Comparison of ENCODE assay signal across 25 cellular contexts in the genomic region with DNA sequence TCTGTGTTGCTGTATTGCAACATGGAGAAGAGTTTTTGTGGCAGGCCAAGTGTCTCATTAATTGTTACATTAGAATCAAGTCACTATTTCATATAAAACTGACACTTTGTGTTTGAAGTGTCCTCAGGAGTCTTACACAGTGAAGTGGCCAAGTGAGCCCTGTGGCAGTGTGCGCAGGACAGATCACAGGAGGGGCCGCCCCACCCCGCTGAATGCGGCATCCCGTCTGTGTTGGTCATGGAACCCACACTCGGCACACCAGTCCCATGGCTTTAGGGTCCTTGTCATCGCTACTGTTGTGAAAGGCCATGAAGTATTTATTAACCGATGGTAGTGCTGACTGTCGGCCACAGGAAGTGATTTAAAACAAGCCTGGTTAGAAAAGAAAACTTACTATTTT.
"Had no signal": no experiment of that assay in that cellular context is flagged by ENCODE, and none has a peak within 500 bp of the region (broad histone marks: within the 10 kb centered on the region; RNA-seq: fewer than 3 reads in every experiment).

No MANE protein-coding gene starts in this region.

- DNase-seq: activated B cell treated with CpG ODN at 0.5 μM for 24 hours; activated CD4-positive, alpha-beta memory T cell treated with anti-CD3 and anti-CD28 coated beads for 36 hours; activated CD4-positive, alpha-beta T cell treated with anti-CD3 and anti-CD28 coated beads for 36 hours; activated naive CD4-positive, alpha-beta T cell treated with Interleukin-2 at 50 U/mL for 16 hours; activated naive CD8-positive, alpha-beta T cell treated with anti-CD3 and anti-CD28 coated beads for 36 hours; activated T-cell treated with anti-CD3 and anti-CD28 coated beads, Interleukin-2, amount 50 U/mL, for 48 hours; cerebellar nuclear complex; endodermal cell; esophagus squamous epithelium; heart right ventricle; lower lobe of right lung; natural killer cell; pancreas; psoas muscle; right lobe of liver; small intestine; stimulated activated CD4-positive, alpha-beta T cell treated with anti-CD3 and anti-CD28 coated beads, Interleukin-2, amount 100 ng/mL, for 24 hours; stimulated activated naive CD8-positive, alpha-beta T cell treated with anti-CD3 and anti-CD28 coated beads, Interleukin-15, amount 100 ng/mL, for 72 hours; trophoblast cell; uterus had no signal

- H3K36me3 Mint-ChIP-seq: natural killer cell had no signal

- H3K4me3 ChIP-seq: coronary artery, esophagus squamous epithelium, heart right ventricle, lower lobe of right lung, pancreas, psoas muscle, right lobe of liver, suprapubic skin, uterus had no signal

- ATAC-seq: activated CD4-positive, alpha-beta T cell treated with anti-CD3 and anti-CD28 coated beads for 36 hours; heart right ventricle; lower lobe of right lung; natural killer cell; pancreas; psoas muscle; right lobe of liver; stimulated activated effector memory CD8-positive, alpha-beta T cell treated with anti-CD3 and anti-CD28 coated beads, Interleukin-12 subunit alpha, Interleukin-12 subunit beta, amount 100 ng/mL, for 72 hours; stimulated activated naive CD8-positive, alpha-beta T cell treated with anti-CD3 and anti-CD28 coated beads, Interleukin-15, amount 100 ng/mL, for 72 hours had no signal

- H3K27ac Mint-ChIP-seq: activated B cell treated with CpG ODN at 0.5 μM for 24 hours; activated CD4-positive, alpha-beta memory T cell treated with anti-CD3 and anti-CD28 coated beads for 36 hours; activated CD4-positive, alpha-beta T cell treated with anti-CD3 and anti-CD28 coated beads for 36 hours; activated naive CD8-positive, alpha-beta T cell treated with anti-CD3 and anti-CD28 coated beads for 36 hours; endodermal cell; natural killer cell; stimulated activated naive CD8-positive, alpha-beta T cell treated with anti-CD3 and anti-CD28 coated beads, Interleukin-15, amount 100 ng/mL, for 72 hours had no signal

- H3K27me3 ChIP-seq: esophagus squamous epithelium, heart right ventricle, pancreas, right lobe of liver, suprapubic skin, uterus had no signal

- H3K27me3 Mint-ChIP-seq: activated B cell treated with CpG ODN at 0.5 μM for 24 hours; activated CD4-positive, alpha-beta memory T cell treated with anti-CD3 and anti-CD28 coated beads for 36 hours; activated CD4-positive, alpha-beta T cell treated with anti-CD3 and anti-CD28 coated beads for 36 hours; activated naive CD8-positive, alpha-beta T cell treated with anti-CD3 and anti-CD28 coated beads for 36 hours; stimulated activated naive CD8-positive, alpha-beta T cell treated with anti-CD3 and anti-CD28 coated beads, Interleukin-15, amount 100 ng/mL, for 72 hours had no signal

- H3K9me3 Mint-ChIP-seq: activated B cell treated with CpG ODN at 0.5 μM for 24 hours; activated CD4-positive, alpha-beta memory T cell treated with anti-CD3 and anti-CD28 coated beads for 36 hours; activated naive CD8-positive, alpha-beta T cell treated with anti-CD3 and anti-CD28 coated beads for 36 hours; endodermal cell; natural killer cell; stimulated activated effector memory CD8-positive, alpha-beta T cell treated with anti-CD3 and anti-CD28 coated beads, Interleukin-12 subunit alpha, Interleukin-12 subunit beta, amount 100 ng/mL, for 72 hours; stimulated activated naive CD8-positive, alpha-beta T cell treated with anti-CD3 and anti-CD28 coated beads, Interleukin-15, amount 100 ng/mL, for 72 hours had no signal

- H3K4me3 Mint-ChIP-seq: activated B cell treated with CpG ODN at 0.5 μM for 24 hours; activated CD4-positive, alpha-beta memory T cell treated with anti-CD3 and anti-CD28 coated beads for 36 hours; activated CD4-positive, alpha-beta T cell treated with anti-CD3 and anti-CD28 coated beads for 36 hours; activated naive CD8-positive, alpha-beta T cell treated with anti-CD3 and anti-CD28 coated beads for 36 hours; endodermal cell; natural killer cell; stimulated activated effector memory CD8-positive, alpha-beta T cell treated with anti-CD3 and anti-CD28 coated beads, Interleukin-12 subunit alpha, Interleukin-12 subunit beta, amount 100 ng/mL, for 72 hours; stimulated activated naive CD8-positive, alpha-beta T cell treated with anti-CD3 and anti-CD28 coated beads, Interleukin-15, amount 100 ng/mL, for 72 hours had no signal

- H3K4me1 ChIP-seq: pancreas, psoas muscle, right lobe of liver, uterus had no signal

- H3K36me3 ChIP-seq: pancreas, right lobe of liver, uterus had no signal

- FAIRE-seq: keratinocyte, pancreas, small intestine, TTC549 had no signal

- H3K9me3 ChIP-seq: esophagus squamous epithelium, heart right ventricle, lower lobe of right lung, pancreas, psoas muscle, right lobe of liver, suprapubic skin, uterus had no signal

- H3K27ac ChIP-seq: coronary artery, esophagus squamous epithelium, heart right ventricle, lower lobe of right lung, pancreas, psoas muscle, right lobe of liver, suprapubic skin, uterus had no signal
